In the genomic region with DNA sequence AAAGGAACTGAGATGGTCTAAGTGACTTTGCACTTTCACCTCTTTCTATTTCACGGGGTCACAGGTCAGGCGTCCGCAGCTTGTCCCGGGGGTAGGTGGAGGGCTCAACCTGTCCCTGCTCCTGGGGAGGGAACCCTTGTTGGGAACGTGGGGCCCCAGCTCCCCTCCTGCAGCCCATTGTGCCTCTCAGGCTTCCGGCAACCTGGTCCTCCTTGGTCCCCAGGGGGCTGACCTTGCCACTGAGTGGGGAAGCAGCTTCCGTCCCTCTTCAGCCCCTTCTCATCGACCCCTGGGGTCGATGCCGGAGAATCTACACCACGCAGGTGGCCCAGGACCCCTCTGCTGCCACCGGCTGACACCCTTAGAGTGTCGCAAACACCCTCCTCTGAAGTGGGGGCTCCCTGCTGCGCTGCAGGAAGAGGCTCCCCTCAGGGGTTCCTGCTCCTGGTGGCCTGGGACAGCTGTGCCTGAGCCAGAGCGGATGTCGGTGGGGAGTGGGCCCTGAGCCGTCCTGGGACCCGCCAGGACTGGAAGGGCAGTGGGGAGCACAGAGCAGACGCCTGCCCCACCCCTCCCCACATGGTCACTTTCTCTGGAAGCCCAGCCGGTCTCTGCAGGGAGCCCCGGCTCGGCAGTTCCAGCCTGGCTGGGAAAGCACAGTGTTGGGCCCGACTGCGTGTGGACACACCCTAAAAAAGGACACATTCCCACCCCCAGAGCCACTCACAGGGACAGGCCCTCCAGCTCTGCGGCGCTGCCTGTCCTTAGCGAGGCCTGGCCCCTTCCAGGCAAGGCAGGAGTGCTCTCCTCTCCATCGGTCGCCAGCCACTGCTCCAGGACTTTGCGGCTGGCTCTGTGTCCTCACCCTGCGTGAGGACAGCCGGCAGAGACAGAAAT, we compare ENCODE assay signal across 24 cellular contexts.
DNase-seq lines count a peak whose midpoint lies in the region; ATAC-seq, FAIRE-seq and TF ChIP-seq lines count a peak whose summit lies in the region.
"Had no signal": no experiment of that assay in that cellular context is flagged by ENCODE, and none has a peak within 500 bp of the region (broad histone marks: within the 10 kb centered on the region; RNA-seq: fewer than 3 reads in every experiment).

No MANE protein-coding gene starts in this region.

- H3K27me3 Mint-ChIP-seq in WTC11 (ENCODE audit: low read depth) (peaks cover 3% of the 10 kb centered on the region; the same call in 1 of the 2 replicates), type B pancreatic cell (peaks cover 14% of the 10 kb centered on the region)
- H3K27me3 Mint-ChIP-seq: B cell; CD4-positive, CD25-positive, alpha-beta regulatory T cell had no signal

- H3K4me1 ChIP-seq in kidney (ENCODE audit: control insufficient read depth in 1 of 2, insufficient read depth in 1 of 2, low read depth in 1 of 2, low read length in 2 of 2): no peaks in the 10 kb centered on the region

- CTCF ChIA-PET in WTC11 (lab: Charles Lee): no interaction called here

- H3K9me3 Mint-ChIP-seq in WTC11 (peaks cover 38% of the 10 kb centered on the region), type B pancreatic cell (no peaks in the 10 kb centered on the region)

- no peak overlapping the region for H3K4me3 Mint-ChIP-seq in WTC11
- H3K4me3 Mint-ChIP-seq in type B pancreatic cell: no peak overlapping the region
- H3K4me3 Mint-ChIP-seq: B cell; CD4-positive, CD25-positive, alpha-beta regulatory T cell had no signal

- no peaks in the 10 kb centered on the region for H3K36me3 ChIP-seq in kidney (ENCODE audit: control insufficient read depth in 1 of 2, insufficient read depth in 2 of 2, low read length in 2 of 2)

- POLR2A ChIA-PET in WTC11 (lab: Charles Lee): no interaction called here

- H3K36me3 Mint-ChIP-seq in WTC11 (peaks cover 15% of the 10 kb centered on the region), type B pancreatic cell (no peaks in the 10 kb centered on the region)
- H3K36me3 Mint-ChIP-seq: CD4-positive, CD25-positive, alpha-beta regulatory T cell had no signal

- FAIRE-seq in kidney (lab: Jason Lieb, UNC): no peak
- FAIRE-seq: RCC 7860 had no signal

- intact Hi-C loops in kidney (cut with DNase I): no loop called here

- H3K9me3 ChIP-seq in kidney (ENCODE audit: control insufficient read depth in 1 of 2, low read length in 2 of 2): no peaks in the 10 kb centered on the region

- H3K4me3 ChIP-seq in kidney (ENCODE audit: low read length in 2 of 2): no peak overlapping the region

- ATAC-seq in WTC11 (no peak), HG03095 (IDR thresholded peaks at IDR 0.05; ENCODE audit: unreplicated experiment) (no peak)
- ATAC-seq: Right ventricle myocardium inferior had no signal

- DNase-seq in NCI-H748 (lab: John Stamatoyannopoulos, UW; ENCODE audit: unreplicated experiment) (peak; percentile 9), NCI-H748 treated with DMSO at 0.1 percent for 48 hours (lab: John Stamatoyannopoulos, UW) (no peak), WTC11 (ENCODE audit: low spot score) (no peak), kidney (peak; percentile 52), type B pancreatic cell (ENCODE audit: extremely low spot score, unreplicated experiment) (peak; percentile 55), Ammon's horn (ENCODE audit: low spot score) (no peak), cerebellar cortex (ENCODE audit: low spot score) (no peak)
- DNase-seq: CD4-positive, CD25-positive, alpha-beta regulatory T cell; COR-L47; DMS 273 treated with DMSO at 0.1 percent for 48 hours; DND-41; HCEC 1CT; NCI-H1048; NCI-H1436 treated with DMSO at 0.1 percent for 48 hours; NCI-H2029 treated with DMSO at 0.1 percent for 48 hours; NCI-H2171 treated with DMSO at 0.1 percent for 48 hours; NCI-H446 treated with DMSO at 0.1 percent for 48 hours; NCI-H69; NK-92 treated with Interleukin-12 subunit alpha and Interleukin-12 subunit beta, amount 100 ng/mL, for 24 hours had no signal

- H3K9ac ChIP-seq in kidney (ENCODE audit: low read length in 2 of 2): no peak overlapping the region

- H3K27ac Mint-ChIP-seq in WTC11: no peak overlapping the region
- H3K27ac Mint-ChIP-seq in type B pancreatic cell: no peak overlapping the region
- H3K27ac Mint-ChIP-seq: B cell had no signal

- TF ChIP-seq CTCF in WTC11 (IDR thresholded peaks at IDR 0.05): no peak
- TF ChIP-seq CTCF in kidney (IDR thresholded peaks at IDR 0.05; ENCODE audit: borderline replicate concordance, extremely low read depth, insufficient read depth): no peak
- no peak for TF ChIP-seq CTCF in type B pancreatic cell (conservative IDR thresholded peaks at IDR 0.05)

- H3K4me1 Mint-ChIP-seq in WTC11 (no peaks in the 10 kb centered on the region), type B pancreatic cell (ENCODE audit: unreplicated experiment) (no peaks in the 10 kb centered on the region)
- H3K4me1 Mint-ChIP-seq: B cell; CD4-positive, CD25-positive, alpha-beta regulatory T cell had no signal

- H3K27ac ChIP-seq in kidney (ENCODE audit: low read depth in 2 of 2, low read length in 2 of 2): no peak overlapping the region
- H3K27ac ChIP-seq: 22Rv1 had no signal

TF ChIP-seq in WTC11, 78 proteins besides CTCF, POLR2A, EP300 and RAD21:
- no peak for TF ChIP-seq OVOL2 (CRISPR knock-in tag; IDR thresholded peaks at IDR 0.05; ENCODE audit: borderline replicate concordance)
- TF ChIP-seq, protein P1, sequence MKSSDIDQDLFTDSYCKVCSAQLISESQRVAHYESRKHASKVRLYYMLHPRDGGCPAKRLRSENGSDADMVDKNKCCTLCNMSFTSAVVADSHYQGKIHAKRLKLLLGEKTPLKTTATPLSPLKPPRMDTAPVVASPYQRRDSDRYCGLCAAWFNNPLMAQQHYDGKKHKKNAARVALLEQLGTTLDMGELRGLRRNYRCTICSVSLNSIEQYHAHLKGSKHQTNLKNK (CRISPR knock-in tag; IDR thresholded peaks at IDR 0.05): no peak
- peak; percentile 80 for TF ChIP-seq ZNF423 (CRISPR knock-in tag; IDR thresholded peaks at IDR 0.05)
- no peak for TF ChIP-seq ZNF416 (CRISPR knock-in tag; IDR thresholded peaks at IDR 0.05)
- TF ChIP-seq, protein P2, sequence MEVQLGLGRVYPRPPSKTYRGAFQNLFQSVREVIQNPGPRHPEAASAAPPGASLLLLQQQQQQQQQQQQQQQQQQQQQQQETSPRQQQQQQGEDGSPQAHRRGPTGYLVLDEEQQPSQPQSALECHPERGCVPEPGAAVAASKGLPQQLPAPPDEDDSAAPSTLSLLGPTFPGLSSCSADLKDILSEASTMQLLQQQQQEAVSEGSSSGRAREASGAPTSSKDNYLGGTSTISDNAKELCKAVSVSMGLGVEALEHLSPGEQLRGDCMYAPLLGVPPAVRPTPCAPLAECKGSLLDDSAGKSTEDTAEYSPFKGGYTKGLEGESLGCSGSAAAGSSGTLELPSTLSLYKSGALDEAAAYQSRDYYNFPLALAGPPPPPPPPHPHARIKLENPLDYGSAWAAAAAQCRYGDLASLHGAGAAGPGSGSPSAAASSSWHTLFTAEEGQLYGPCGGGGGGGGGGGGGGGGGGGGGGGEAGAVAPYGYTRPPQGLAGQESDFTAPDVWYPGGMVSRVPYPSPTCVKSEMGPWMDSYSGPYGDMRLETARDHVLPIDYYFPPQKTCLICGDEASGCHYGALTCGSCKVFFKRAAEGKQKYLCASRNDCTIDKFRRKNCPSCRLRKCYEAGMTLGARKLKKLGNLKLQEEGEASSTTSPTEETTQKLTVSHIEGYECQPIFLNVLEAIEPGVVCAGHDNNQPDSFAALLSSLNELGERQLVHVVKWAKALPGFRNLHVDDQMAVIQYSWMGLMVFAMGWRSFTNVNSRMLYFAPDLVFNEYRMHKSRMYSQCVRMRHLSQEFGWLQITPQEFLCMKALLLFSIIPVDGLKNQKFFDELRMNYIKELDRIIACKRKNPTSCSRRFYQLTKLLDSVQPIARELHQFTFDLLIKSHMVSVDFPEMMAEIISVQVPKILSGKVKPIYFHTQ (CRISPR knock-in tag; IDR thresholded peaks at IDR 0.05): no peak
- TF ChIP-seq KAT7 (CRISPR knock-in tag; IDR thresholded peaks at IDR 0.05; ENCODE audit: borderline replicate concordance): no peak
- no peak for TF ChIP-seq CBFB (CRISPR knock-in tag; IDR thresholded peaks at IDR 0.05; ENCODE audit: low read depth)

Comparison
In these comparisons a context has a peak if more than half of its experiments do, and no peak if none do; other contexts are left out.
1. DNase-seq: peak in NCI-H748 (single experiment), kidney (single experiment) and type B pancreatic cell (single experiment); none in NCI-H748 treated with DMSO at 0.1 percent for 48 hours (single experiment), WTC11 (single experiment), Ammon's horn (single experiment) and cerebellar cortex (single experiment).